In the genomic region with DNA sequence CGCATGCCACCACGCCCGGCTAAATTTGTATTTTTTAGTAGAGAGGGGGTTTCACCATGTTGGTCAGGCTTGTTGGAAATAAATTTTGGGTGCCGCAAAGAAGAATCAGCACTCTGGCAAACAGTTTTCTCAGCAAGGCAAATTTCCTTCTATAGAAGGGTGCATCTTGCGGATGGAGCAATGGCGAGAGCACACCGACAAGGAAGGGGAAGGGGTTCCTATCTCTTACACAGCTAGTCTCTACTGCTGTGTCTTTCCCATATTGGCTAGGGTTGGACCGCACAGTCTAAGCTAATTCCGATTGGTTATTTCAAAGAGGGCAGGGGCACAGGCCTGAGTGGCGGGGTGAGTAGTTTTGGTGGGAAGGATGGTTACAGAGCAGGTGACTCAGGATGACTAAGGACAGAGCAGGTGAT, we compare ENCODE assay signal across 9 cellular contexts. TPM values are rescaled to one million over a fixed set of nuclear protein-coding genes. Genes with fewer than 3 reads are reported as not detected.
DNase-seq lines count a peak whose midpoint lies in the region; ATAC-seq, FAIRE-seq and TF ChIP-seq lines count a peak whose summit lies in the region.
"Had no signal": no experiment of that assay in that cellular context is flagged by ENCODE, and none has a peak within 500 bp of the region (broad histone marks: within the 10 kb centered on the region; RNA-seq: fewer than 3 reads in every experiment).

No MANE protein-coding gene starts in this region.

- no peaks in the 10 kb centered on the region for H3K27me3 Mint-ChIP-seq in activated CD8-positive, alpha-beta memory T cell treated with anti-CD3 and anti-CD28 coated beads, Interleukin-2, amount 10 ng/mL, durations not matched to agents 7 days and 5 days
- H3K27me3 Mint-ChIP-seq in activated T-cell treated with anti-CD3 and anti-CD28 coated beads, Interleukin-2, amount 50 U/mL, for 4 hours (ENCODE audit: low read depth), result no peaks in the 10 kb centered on the region

- H2AFZ ChIP-seq in keratinocyte (ENCODE audit: control insufficient read depth, low read length), result no peak overlapping the region

- ATAC-seq in activated CD8-positive, alpha-beta memory T cell treated with anti-CD3 and anti-CD28 coated beads, Interleukin-2, amount 10 ng/mL, durations not matched to agents 7 days and 5 days, result no peak
- ATAC-seq in activated T-cell treated with anti-CD3 and anti-CD28 coated beads, Interleukin-2, amount 50 U/mL, for 4 hours, result no peak

- H3K27ac ChIP-seq in keratinocyte (ENCODE audit: control insufficient read depth, insufficient read depth, low read length), result peak overlapping the region; percentile 92
- H3K27ac ChIP-seq in testis, result peak overlapping the region in 1 of 2 donors; percentile 93

- peak overlapping the region; percentile 86 for H3K27ac Mint-ChIP-seq in activated CD8-positive, alpha-beta memory T cell treated with anti-CD3 and anti-CD28 coated beads, Interleukin-2, amount 10 ng/mL, durations not matched to agents 7 days and 5 days

- WGBS in testis, 2 donors, result 42 to 48% methylated on average over 10 of the region's 10 CpGs

- no peak for DNase-seq in activated CD8-positive, alpha-beta memory T cell treated with anti-CD3 and anti-CD28 coated beads, Interleukin-2, amount 10 ng/mL, durations not matched to agents 7 days and 5 days
- no peak for DNase-seq in activated CD8-positive, alpha-beta memory T cell treated with anti-CD3 and anti-CD28 coated beads for 24 hours
- no peak for DNase-seq in activated T-cell treated with anti-CD3 and anti-CD28 coated beads, Interleukin-2, amount 50 U/mL, for 4 hours
- DNase-seq in keratinocyte (ENCODE audit: low read depth, low spot score), result no peak
- DNase-seq in testis, result no peak
- DNase-seq in NOMO-1 (lab: John Stamatoyannopoulos, UW; ENCODE audit: unreplicated experiment in 2 of 2), result no peak
- no peak for DNase-seq in NCI-H1436 (lab: John Stamatoyannopoulos, UW)
- no peak for DNase-seq in activated CD8-positive, alpha-beta memory T cell treated with anti-CD3 and anti-CD28 coated beads, Interleukin-2, amount 50 U/mL, for 48 hours

- dilution Hi-C loops in keratinocyte (cut with MboI; ENCODE audit: extremely low pct_ligation_motif_present, low sequenced_read_pairs), result no loop called here

- no peaks in the 10 kb centered on the region for H3K9me3 Mint-ChIP-seq in activated CD8-positive, alpha-beta memory T cell treated with anti-CD3 and anti-CD28 coated beads, Interleukin-2, amount 10 ng/mL, durations not matched to agents 7 days and 5 days (ENCODE audit: low read depth)
- H3K9me3 Mint-ChIP-seq in activated T-cell treated with anti-CD3 and anti-CD28 coated beads, Interleukin-2, amount 50 U/mL, for 4 hours, result no peaks in the 10 kb centered on the region

- H3K4me3 Mint-ChIP-seq in activated CD8-positive, alpha-beta memory T cell treated with anti-CD3 and anti-CD28 coated beads, Interleukin-2, amount 10 ng/mL, durations not matched to agents 7 days and 5 days, result peak overlapping the region; percentile 90
- H3K4me3 Mint-ChIP-seq in activated T-cell treated with anti-CD3 and anti-CD28 coated beads, Interleukin-2, amount 50 U/mL, for 4 hours, result peak overlapping the region; percentile 98

- CTCF ChIA-PET in activated CD8-positive, alpha-beta memory T cell treated with anti-CD3 and anti-CD28 coated beads, Interleukin-2, amount 10 ng/mL, durations not matched to agents 7 days and 5 days (lab: Charles Lee), result interaction anchor here (0.7 to 6.2 kb wide), 16 partner anchors 9 to 317 kb away, joined by 3 to 81 read pairs (median 4); partner anchors contain the start of genes MED22 and RPL7A

- H3K4me1 ChIP-seq in keratinocyte (ENCODE audit: control insufficient read depth, extremely low read depth, insufficient read depth, low read length), result peaks cover 15% of the 10 kb centered on the region
- H3K4me1 ChIP-seq in testis, result peaks cover 21% of the 10 kb centered on the region

- no peaks in the 10 kb centered on the region for H3K27me3 ChIP-seq in keratinocyte (ENCODE audit: control insufficient read depth, extremely low read depth, insufficient read depth, low read length)
- H3K27me3 ChIP-seq in testis, result no peaks in the 10 kb centered on the region

- no peaks in the 10 kb centered on the region for H4K20me1 ChIP-seq in keratinocyte (ENCODE audit: control insufficient read depth, extremely low read depth, insufficient read depth, low read length)

- peak overlapping the region; percentile 60 for H3K4me2 ChIP-seq in keratinocyte (ENCODE audit: control insufficient read depth, extremely low read depth, insufficient read depth, low read depth, low read length)

- no peak for FAIRE-seq in keratinocyte (lab: Jason Lieb, UNC)
- FAIRE-seq: endometrium had no signal

- peaks cover 38% of the 10 kb centered on the region for H3K4me1 Mint-ChIP-seq in activated CD8-positive, alpha-beta memory T cell treated with anti-CD3 and anti-CD28 coated beads, Interleukin-2, amount 10 ng/mL, durations not matched to agents 7 days and 5 days
- H3K4me1 Mint-ChIP-seq in activated T-cell treated with anti-CD3 and anti-CD28 coated beads, Interleukin-2, amount 50 U/mL, for 4 hours (ENCODE audit: low read depth), result peaks cover 38% of the 10 kb centered on the region

- peak overlapping the region; percentile 95 for H3K9ac ChIP-seq in keratinocyte (ENCODE audit: control insufficient read depth, extremely low read depth, insufficient read depth, low read length)

- intact Hi-C loops in testis (cut with DNase I; ENCODE audit: low total_unique reads), result loop anchor here (10.0 kb wide), 1 partner anchor 113 kb away; no protein-coding TSS in a partner anchor

- H3K36me3 Mint-ChIP-seq in activated CD8-positive, alpha-beta memory T cell treated with anti-CD3 and anti-CD28 coated beads, Interleukin-2, amount 10 ng/mL, durations not matched to agents 7 days and 5 days, result peaks cover 13% of the 10 kb centered on the region
- H3K36me3 Mint-ChIP-seq in activated T-cell treated with anti-CD3 and anti-CD28 coated beads, Interleukin-2, amount 50 U/mL, for 4 hours (ENCODE audit: insufficient read depth), result peaks cover 1% of the 10 kb centered on the region

- TF ChIP-seq CTCF in keratinocyte (optimal IDR thresholded peaks at IDR 0.05 in 1 of 3, IDR thresholded peaks at IDR 0.05 in 1 of 3, conservative IDR thresholded peaks at IDR 0.05 in 1 of 3; ENCODE audit: extremely low read depth in 1 of 3, insufficient read depth in 2 of 3, low read length in 3 of 3) (no peak), testis (IDR thresholded peaks at IDR 0.05) (no peak)

- H3K4me3 ChIP-seq in keratinocyte (ENCODE audit: control insufficient read depth in 2 of 3, extremely low read depth in 1 of 3, insufficient read depth in 2 of 3, low read depth in 1 of 3, low read length in 3 of 3) (peak overlapping the region; percentile 82 to 99 (median 94)), testis (peak overlapping the region; percentile 96 to 97)

- no peak for TF ChIP-seq POLR2A in testis (IDR thresholded peaks at IDR 0.05)

- peaks cover 61% of the 10 kb centered on the region for H3K79me2 ChIP-seq in keratinocyte (ENCODE audit: control insufficient read depth, insufficient read depth, low read length)

- no peaks in the 10 kb centered on the region for H3K9me3 ChIP-seq in keratinocyte (ENCODE audit: control insufficient read depth, low read depth, low read length)
- H3K9me3 ChIP-seq in testis, result no peaks in the 10 kb centered on the region

- no peaks in the 10 kb centered on the region for H3K9me1 ChIP-seq in keratinocyte (ENCODE audit: control insufficient read depth, extremely low read depth, insufficient read depth, low read length)

- H3K36me3 ChIP-seq in keratinocyte (ENCODE audit: control insufficient read depth in 2 of 2, extremely low read depth in 1 of 2, insufficient read depth in 2 of 2, low read length in 2 of 2), result peaks cover 0 to 3% of the 10 kb centered on the region in 2 experiments
- no peaks in the 10 kb centered on the region for H3K36me3 ChIP-seq in testis (ENCODE audit: low read depth, missing control alignments)

RNA-seq across cellular contexts. Expression of gene GTF3C5, which starts 0.7 kb away (rescaled TPM):
- 10 to 100 TPM; 83.8 to 89.0 TPM for total RNA-seq in activated CD8-positive, alpha-beta memory T cell treated with anti-CD3 and anti-CD28 coated beads, Interleukin-2, amount 10 ng/mL, durations not matched to agents 7 days and 5 days
- total RNA-seq in activated T-cell treated with anti-CD3 and anti-CD28 coated beads, Interleukin-2, amount 50 U/mL, for 4 hours, result 10 to 100 TPM; 80.4 to 86.8 (median 83.6) TPM
- 36.2 to 40.8 TPM (median 37.2 TPM) in 3 replicates for polyA plus RNA-seq in keratinocyte
- polyA plus RNA-seq in keratinocyte (2011; ENCODE audit: low read depth), result 12.7 TPM
- 24.2 and 34.4 TPM in 2 replicates for polyA plus RNA-seq in keratinocyte (2011; cell fraction: cytosol; rRNA removed)
- 48.9 and 54.0 TPM in 2 replicates for polyA plus RNA-seq in keratinocyte (2011; cell fraction: nucleus; rRNA removed)
- polyA plus RNA-seq in keratinocyte (2012; ENCODE audit: low replicate concordance), result 33.5 and 39.4 TPM in 2 replicates
- 30.6 to 60.8 TPM (median 41.5 TPM) in 3 replicates for polyA minus RNA-seq in keratinocyte
- 28.2 TPM for polyA minus RNA-seq in keratinocyte (2011; cell fraction: cytosol; rRNA and poly(A)+ RNA removed)
- 21.6 and 26.4 TPM in 2 replicates for polyA minus RNA-seq in keratinocyte (2011; cell fraction: nucleus; rRNA and poly(A)+ RNA removed)
- 100 to 1,000 TPM; 109 to 117 TPM for total RNA-seq in testis
- polyA plus RNA-seq in testis (ENCODE audit: insufficient read depth, low read depth, low replicate concordance), result 66.9 TPM

RNA-seq across cellular contexts. Expression of gene CEL, which starts 30.3 kb away (rescaled TPM):
- total RNA-seq in activated CD8-positive, alpha-beta memory T cell treated with anti-CD3 and anti-CD28 coated beads, Interleukin-2, amount 10 ng/mL, durations not matched to agents 7 days and 5 days, result 1 to 10 TPM; 1.7 to 1.9 TPM
- 1 to 10 TPM; 3.1 to 4.7 (median 3.9) TPM for total RNA-seq in activated T-cell treated with anti-CD3 and anti-CD28 coated beads, Interleukin-2, amount 50 U/mL, for 4 hours
- polyA plus RNA-seq in keratinocyte (0.12 to 0.22 TPM (median 0.16 TPM) in 3 replicates), testis (ENCODE audit: insufficient read depth, low read depth, low replicate concordance) (2.1 TPM)
- polyA plus RNA-seq in keratinocyte (2011; ENCODE audit: low read depth), result 0.64 TPM
- 0.05 and 0.19 TPM in 2 replicates for polyA plus RNA-seq in keratinocyte (2011; cell fraction: cytosol; rRNA removed)
- 1.4 and 1.6 TPM in 2 replicates for polyA plus RNA-seq in keratinocyte (2011; cell fraction: nucleus; rRNA removed)
- 0.33 and 0.82 TPM in 2 replicates for polyA plus RNA-seq in keratinocyte (2012; ENCODE audit: low replicate concordance)
- 0.33 to 0.39 TPM (median 0.35 TPM) in 3 replicates for polyA minus RNA-seq in keratinocyte
- not detected for polyA minus RNA-seq in keratinocyte (2011; cell fraction: cytosol; rRNA and poly(A)+ RNA removed)
- polyA minus RNA-seq in keratinocyte (2011; cell fraction: nucleus; rRNA and poly(A)+ RNA removed), result 0.53 and 1.0 TPM in 2 replicates
- total RNA-seq in testis, result 1 to 10 TPM; 2.4 to 2.6 TPM

RNA-seq across cellular contexts. Expression of gene GFI1B, which starts 53.0 kb away (rescaled TPM):
- not detected for total RNA-seq in activated CD8-positive, alpha-beta memory T cell treated with anti-CD3 and anti-CD28 coated beads, Interleukin-2, amount 10 ng/mL, durations not matched to agents 7 days and 5 days
- under 1 TPM; 0.16 to 0.87 (median 0.56) TPM for total RNA-seq in activated T-cell treated with anti-CD3 and anti-CD28 coated beads, Interleukin-2, amount 50 U/mL, for 4 hours
- not detected in 3 replicates for polyA plus RNA-seq in keratinocyte
- not detected for polyA plus RNA-seq in keratinocyte (2011; ENCODE audit: low read depth)
- not detected in 2 replicates for polyA plus RNA-seq in keratinocyte (2011; cell fraction: cytosol; rRNA removed)
- polyA plus RNA-seq in keratinocyte (2011; cell fraction: nucleus; rRNA removed), result not detected in 2 replicates
- polyA plus RNA-seq in keratinocyte (2012; ENCODE audit: low replicate concordance), result not detected in 2 replicates
- not detected in 3 replicates for polyA minus RNA-seq in keratinocyte
- not detected for polyA minus RNA-seq in keratinocyte (2011; cell fraction: cytosol; rRNA and poly(A)+ RNA removed)
- not detected in 2 replicates for polyA minus RNA-seq in keratinocyte (2011; cell fraction: nucleus; rRNA and poly(A)+ RNA removed)
- total RNA-seq in testis, result 1 to 10 TPM; 4.3 to 9.7 TPM
- polyA plus RNA-seq in testis (ENCODE audit: insufficient read depth, low read depth, low replicate concordance), result 12.6 TPM
